In the genomic region with DNA sequence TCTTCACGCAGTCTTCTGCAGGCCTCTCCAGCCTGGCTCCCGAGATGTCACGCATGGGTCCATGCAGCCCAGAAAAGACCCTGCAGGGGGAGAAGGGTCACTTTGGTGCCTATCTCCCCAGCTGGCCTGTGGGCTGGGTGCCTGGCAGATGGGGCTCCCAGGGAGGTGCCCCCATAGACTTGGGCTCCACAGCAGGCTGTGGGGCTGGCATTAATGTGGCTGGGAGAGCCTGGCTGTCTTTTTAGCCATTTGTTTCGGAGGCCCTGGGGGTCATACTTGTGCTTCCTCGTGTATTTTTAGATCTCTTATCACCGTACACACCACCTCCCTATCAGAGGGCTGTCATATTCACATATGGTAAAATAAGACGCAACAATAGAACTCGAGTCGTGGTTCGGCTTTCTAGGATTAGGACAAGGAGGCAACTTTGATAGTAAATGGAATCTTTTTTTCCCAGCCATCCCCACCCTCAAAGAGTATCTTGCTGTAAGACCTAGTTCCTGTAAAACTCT, we compare ENCODE assay signal across 9 cellular contexts.
DNase-seq lines count a peak whose midpoint lies in the region; ATAC-seq and TF ChIP-seq lines count a peak whose summit lies in the region.
"Had no signal": no experiment of that assay in that cellular context is flagged by ENCODE, and none has a peak within 500 bp of the region (broad histone marks: within the 10 kb centered on the region; RNA-seq: fewer than 3 reads in every experiment).

No MANE protein-coding gene starts in this region.

- H3K27me3 Mint-ChIP-seq in naive thymus-derived CD8-positive, alpha-beta T cell: no peaks in the 10 kb centered on the region

- H3K4me3 ChIP-seq in BE2C (ENCODE audit: low read depth, low read length): peak overlapping the region; percentile 22
- peak overlapping the region; percentile 19 for H3K4me3 ChIP-seq in NB4 (ENCODE audit: low read depth, low read length)
- peak overlapping the region; percentile 20 to 45 for H3K4me3 ChIP-seq in duodenal mucosa (ENCODE audit: low read depth in 1 of 2, low read length in 2 of 2)

- TF ChIP-seq CTCF in BE2C (IDR thresholded peaks at IDR 0.05; ENCODE audit: low read depth, low read length): no peak
- TF ChIP-seq CTCF in NB4 (IDR thresholded peaks at IDR 0.05; ENCODE audit: low read depth, low read length): no peak

- H3K4me3 Mint-ChIP-seq in naive thymus-derived CD8-positive, alpha-beta T cell: peak overlapping the region; percentile 73 to 92 (median 83)

- no peak overlapping the region for H3K27ac ChIP-seq in duodenal mucosa (ENCODE audit: low read depth, low read length)

- H3K36me3 ChIP-seq in BE2C: no peaks in the 10 kb centered on the region
- H3K36me3 ChIP-seq in duodenal mucosa (ENCODE audit: control insufficient read depth in 1 of 2, insufficient read depth in 2 of 2, low read length in 2 of 2): no peaks in the 10 kb centered on the region

- no peaks in the 10 kb centered on the region for H3K9me3 ChIP-seq in BE2C
- no peaks in the 10 kb centered on the region for H3K9me3 ChIP-seq in duodenal mucosa (ENCODE audit: control insufficient read depth in 1 of 2, low read length in 2 of 2)

- H3K36me3 Mint-ChIP-seq in naive thymus-derived CD8-positive, alpha-beta T cell: peaks cover 0 to 5% (median 0%) of the 10 kb centered on the region in 3 donors

- no peaks in the 10 kb centered on the region for H3K9me3 Mint-ChIP-seq in naive thymus-derived CD8-positive, alpha-beta T cell

- no peak for DNase-seq in BE2C
- DNase-seq in NB4 (ENCODE audit: low read depth): peak; percentile 45
- DNase-seq in naive thymus-derived CD8-positive, alpha-beta T cell: no peak
- DNase-seq in central memory CD4-positive, alpha-beta T cell: no peak
- DNase-seq in effector CD4-positive, alpha-beta T cell: no peak
- DNase-seq in NCI-H774 (lab: John Stamatoyannopoulos, UW): no peak
- DNase-seq in activated CD8-positive, alpha-beta memory T cell treated with anti-CD3 and anti-CD28 coated beads, Interleukin-2, amount 50 U/mL, for 4 hours: no peak
- DNase-seq: NCI-H446 had no signal

- peak overlapping the region; percentile 88 to 97 (median 95) for H3K27ac Mint-ChIP-seq in naive thymus-derived CD8-positive, alpha-beta T cell

- no peaks in the 10 kb centered on the region for H3K27me3 ChIP-seq in BE2C
- H3K27me3 ChIP-seq in duodenal mucosa (ENCODE audit: control insufficient read depth in 1 of 2, insufficient read depth in 2 of 2, low read length in 2 of 2): no peaks in the 10 kb centered on the region

- no peak for TF ChIP-seq POLR2A in NB4 (IDR thresholded peaks at IDR 0.05; ENCODE audit: extremely low read depth, insufficient read length)

- POLR2A ChIA-PET in naive thymus-derived CD8-positive, alpha-beta T cell (lab: Charles Lee): interaction anchor here (0.9 to 1.8 kb wide), 5 partner anchors 8 to 43 kb away, joined by 3 to 14 read pairs (median 5); no protein-coding TSS in a partner anchor

- H3K9ac ChIP-seq in duodenal mucosa (ENCODE audit: low read depth in 1 of 2, low read length in 2 of 2): no peak overlapping the region

- H3K4me1 ChIP-seq in BE2C (peaks cover 40% of the 10 kb centered on the region), duodenal mucosa (ENCODE audit: control insufficient read depth in 1 of 2, insufficient read depth in 2 of 2, low read length in 2 of 2) (peaks cover 77 to 82% of the 10 kb centered on the region in 2 donors)

- peaks cover 54 to 99% (median 96%) of the 10 kb centered on the region in 4 donors for H3K4me1 Mint-ChIP-seq in naive thymus-derived CD8-positive, alpha-beta T cell

- ATAC-seq in naive thymus-derived CD8-positive, alpha-beta T cell: no peak
